24 cellular contexts compared by ENCODE assay signal in genomic region chr10:78814430-78814806, GRCh38.
DNase-seq lines count a peak whose midpoint lies in the region; ATAC-seq, FAIRE-seq and TF ChIP-seq lines count a peak whose summit lies in the region.
"Had no signal": no experiment of that assay in that cellular context is flagged by ENCODE, and none has a peak within 500 bp of the region (broad histone marks: within the 10 kb centered on the region; RNA-seq: fewer than 3 reads in every experiment).

No MANE protein-coding gene starts in this region.

- no peaks in the 10 kb centered on the region for H3K9me3 ChIP-seq in HepG2 (ENCODE audit: low read length)
- H3K9me3 ChIP-seq in right lobe of liver = no peaks in the 10 kb centered on the region
- H3K9me3 ChIP-seq: BLaER1 treated with 17β-estradiol and CSF1 and Interleukin-3, amounts not matched to agents 10 nM and 100 nM; Caco-2 had no signal

- no peak for TF ChIP-seq RAD21 in HepG2 (CRISPR knock-in tag; IDR thresholded peaks at IDR 0.05)

- no peak overlapping the region for H3K4me3 Mint-ChIP-seq in WTC11
- H3K4me3 Mint-ChIP-seq: B cell; CD4-positive, alpha-beta T cell; CD8-positive, alpha-beta T cell had no signal

- H3K27me3 ChIP-seq in HepG2 (ENCODE audit: control insufficient read depth in 1 of 2, insufficient read depth in 2 of 2, low read length in 2 of 2) = peaks cover 0 to 5% of the 10 kb centered on the region in 2 experiments; a peak in 1 of 5 replicates
- no peaks in the 10 kb centered on the region for H3K27me3 ChIP-seq in right lobe of liver
- H3K27me3 ChIP-seq: BLaER1 treated with 17β-estradiol and CSF1 and Interleukin-3, amounts not matched to agents 10 nM and 100 nM had no signal

- ATAC-seq in HepG2 (no peak), right lobe of liver (no peak), WTC11 (no peak)
- ATAC-seq: CD8-positive, alpha-beta T cell; GM12878 had no signal

- no peak overlapping the region for H3K9ac ChIP-seq in HepG2 (ENCODE audit: insufficient read depth, low read depth, low read length)
- H3K9ac ChIP-seq: BLaER1 treated with 17β-estradiol and CSF1 and Interleukin-3, amounts not matched to agents 10 nM and 100 nM had no signal

- H3K36me3 Mint-ChIP-seq in WTC11 = no peaks in the 10 kb centered on the region
- H3K36me3 Mint-ChIP-seq: CD8-positive, alpha-beta T cell had no signal

- no peaks in the 10 kb centered on the region for H4K20me1 ChIP-seq in HepG2 (ENCODE audit: insufficient read depth, low read length)
- H4K20me1 ChIP-seq: BLaER1 treated with 17β-estradiol and CSF1 and Interleukin-3, amounts not matched to agents 10 nM and 100 nM had no signal

- intact Hi-C loops in HepG2 (cut with micrococcal nuclease; ENCODE audit: unreplicated experiment) = no loop called here
- intact Hi-C loops in right lobe of liver (cut with DNase I) = no loop called here

- CTCF ChIA-PET in HepG2 (lab: Yijun Ruan, JAX; ENCODE audit: low intra/inter-chr PET ratio, low total read pairs) (no interaction called here), WTC11 (lab: Charles Lee) (no interaction called here)

- H3K27ac ChIP-seq in HepG2 (ENCODE audit: extremely low read length, insufficient read depth, low read length) (no peak overlapping the region), right lobe of liver (no peak overlapping the region), coronary artery (no peak overlapping the region)
- H3K27ac ChIP-seq: 22Rv1; BLaER1 treated with 17β-estradiol and CSF1 and Interleukin-3, amounts not matched to agents 10 nM and 100 nM had no signal

- BruUV-seq in HepG2 (replicated peaks; lab: Mats Ljungman, UMichigan) = no TSS peak

- TF ChIP-seq CTCF in HepG2 (CRISPR knock-in tag; IDR thresholded peaks at IDR 0.05) = no peak
- TF ChIP-seq CTCF in right lobe of liver (IDR thresholded peaks at IDR 0.05) = no peak
- no peak for TF ChIP-seq CTCF in WTC11 (IDR thresholded peaks at IDR 0.05)
- TF ChIP-seq CTCF in coronary artery (IDR thresholded peaks at IDR 0.05) = no peak

- POLR2A ChIA-PET in HepG2 (lab: Yijun Ruan, JAX) (no interaction called here), WTC11 (lab: Charles Lee) (no interaction called here)

- in situ Hi-C loops in HepG2 (cut with HindIII; ENCODE audit: extremely low pct_ligation_motif_present, low pct_unique_long_range_greater_than_20kb) = no loop called here

- no peaks in the 10 kb centered on the region for H3K36me3 ChIP-seq in HepG2 (replicated peaks in 1 of 2; ENCODE audit: control insufficient read depth in 1 of 2, insufficient read depth in 2 of 2, low read length in 2 of 2)
- no peaks in the 10 kb centered on the region for H3K36me3 ChIP-seq in right lobe of liver
- H3K36me3 ChIP-seq: BLaER1 treated with 17β-estradiol and CSF1 and Interleukin-3, amounts not matched to agents 10 nM and 100 nM had no signal

- TF ChIP-seq EP300 in HepG2 (IDR thresholded peaks at IDR 0.05; ENCODE audit: low read depth in 2 of 2, low read length in 2 of 2) = no peak
- no peak for TF ChIP-seq EP300 in HepG2 (CRISPR knock-in tag; IDR thresholded peaks at IDR 0.05; ENCODE audit: borderline replicate concordance)

- H3K27me3 Mint-ChIP-seq in WTC11 (ENCODE audit: low read depth) = peaks cover 7% of the 10 kb centered on the region; the same call in 1 of the 2 replicates

- H3K27ac Mint-ChIP-seq in WTC11 = no peak overlapping the region
- H3K27ac Mint-ChIP-seq: B cell; CD4-positive, alpha-beta T cell; CD8-positive, alpha-beta T cell had no signal

- no peak overlapping the region for H2AFZ ChIP-seq in HepG2 (ENCODE audit: low read length)

- FAIRE-seq in HepG2 (lab: Jason Lieb, UNC) = no peak
- FAIRE-seq: A204.1, D721Med, G401.6, GM12878, GM12892, GM18507 had no signal

- WGBS in HepG2 (ENCODE audit: low lambda C conversion rate) = 33% methylated on average over 3 of the region's 3 CpGs
- 67% methylated on average over 2 of the region's 3 CpGs for WGBS in right lobe of liver (ENCODE audit: insufficient coverage, low coverage, low lambda C conversion rate, missing lambda C conversion rate)

- H3K4me3 ChIP-seq in HepG2 (replicated peaks in 1 of 3; ENCODE audit: insufficient read depth in 1 of 3, low read depth in 2 of 3, low read length in 3 of 3) (no peak overlapping the region), right lobe of liver (no peak overlapping the region), coronary artery (no peak overlapping the region)
- H3K4me3 ChIP-seq: BLaER1 treated with 17β-estradiol and CSF1 and Interleukin-3, amounts not matched to agents 10 nM and 100 nM; GM12878 had no signal

- DNase-seq in DMS53 (lab: John Stamatoyannopoulos, UW) (peak; percentile 22), DMS53 treated with DMSO at 0.1 percent for 48 hours (lab: John Stamatoyannopoulos, UW; ENCODE audit: unreplicated experiment) (no peak), HepG2 (ENCODE audit: low spot score) (no peak), right lobe of liver (no peak), WTC11 (ENCODE audit: low spot score) (no peak), coronary artery (ENCODE audit: low spot score) (peak; percentile 67), GM03348 (ENCODE audit: low spot score) (no peak), GOT3 (lab: John Stamatoyannopoulos, UW) (no peak)
- DNase-seq: AML-193; Caco-2; Calu3; CD4-positive, alpha-beta T cell; CD8-positive, alpha-beta T cell; DMS79 treated with DMSO at 0.1 percent for 48 hours; GF-D8 had no signal

- no peak overlapping the region for H3K4me2 ChIP-seq in HepG2 (ENCODE audit: low read depth, low read length)
- H3K4me2 ChIP-seq: BLaER1 treated with 17β-estradiol and CSF1 and Interleukin-3, amounts not matched to agents 10 nM and 100 nM had no signal

- TF ChIP-seq POLR2A in HepG2 (IDR thresholded peaks at IDR 0.05; ENCODE audit: insufficient read depth in 1 of 2, low read depth in 2 of 2, low read length in 2 of 2) (no peak), right lobe of liver (IDR thresholded peaks at IDR 0.05) (no peak)

- H3K79me2 ChIP-seq in HepG2 (ENCODE audit: insufficient read depth, low read length) = no peaks in the 10 kb centered on the region

- H3K9me3 Mint-ChIP-seq in WTC11 = peaks cover 9% of the 10 kb centered on the region
- H3K9me3 Mint-ChIP-seq: CD4-positive, alpha-beta T cell; CD8-positive, alpha-beta T cell had no signal

- H3K4me1 ChIP-seq in HepG2 (ENCODE audit: insufficient read depth, low read length) (peaks cover 11% of the 10 kb centered on the region), right lobe of liver (peaks cover 0 to 33% (median 12%) of the 10 kb centered on the region in 4 donors)
- H3K4me1 ChIP-seq: Caco-2 had no signal

- H3K4me1 Mint-ChIP-seq in WTC11 = peaks cover 14% of the 10 kb centered on the region
- H3K4me1 Mint-ChIP-seq: B cell had no signal

TF ChIP-seq in HepG2, 621 proteins besides CTCF, POLR2A, EP300 and RAD21:
- TF ChIP-seq RARA (CRISPR knock-in tag; IDR thresholded peaks at IDR 0.05) (0 out of 2 replicates have a peak, but pooled peaks have one; percentile 27), YEATS2 (CRISPR knock-in tag; IDR thresholded peaks at IDR 0.05; ENCODE audit: borderline replicate concordance) (no peak), AKAP8 (CRISPR knock-in tag; IDR thresholded peaks at IDR 0.05) (no peak)
TF ChIP-seq in HepG2: peak in this region for 1.

TF ChIP-seq in WTC11, 78 proteins besides CTCF, POLR2A, EP300 and RAD21:
- TF ChIP-seq ESRRA (CRISPR knock-in tag; IDR thresholded peaks at IDR 0.05; ENCODE audit: borderline replicate concordance) = peak; percentile 78; the same call in 1 of the 2 replicates
- TF ChIP-seq MXD4 (CRISPR knock-in tag; IDR thresholded peaks at IDR 0.05; ENCODE audit: borderline replicate concordance) = no peak
TF ChIP-seq in WTC11: peak in this region for 1.

Comparison
In these comparisons a context has a peak if more than half of its experiments do, and no peak if none do; other contexts are left out.
1. DNase-seq: peak in DMS53 (single experiment) and coronary artery (single experiment); none in DMS53 treated with DMSO at 0.1 percent for 48 hours (single experiment), HepG2 (single experiment), right lobe of liver (0 of 3), WTC11 (single experiment), GM03348 (single experiment) and GOT3 (single experiment).